ENCODE assay signal across 8 cellular contexts in genomic region chr2:1726558-1726957, GRCh38.
"Had no signal": no experiment of that assay in that cellular context is flagged by ENCODE, and none has a peak within 500 bp of the region (broad histone marks: within the 10 kb centered on the region; RNA-seq: fewer than 3 reads in every experiment).

No MANE protein-coding gene starts in this region.

- H3K9me3 ChIP-seq: adrenal gland, esophagus muscularis mucosa, tibial nerve had no signal

- H3K9me3 Mint-ChIP-seq: activated naive CD4-positive, alpha-beta T cell treated with anti-CD3 and anti-CD28 coated beads, Interleukin-2, amount 10 ng/mL, durations not matched to agents 7 days and 5 days; stimulated activated memory B cell treated with anti-CD40 and anti-IgM and Interleukin-4, amounts not matched to agents 10 μg/mL and 1 μg/mL and 100 μg/mL, for 72 hours had no signal

- H3K4me3 ChIP-seq: adrenal gland, esophagus muscularis mucosa, tibial nerve had no signal

- H3K27me3 Mint-ChIP-seq: stimulated activated memory B cell treated with anti-CD40 and anti-IgM and Interleukin-4, amounts not matched to agents 10 μg/mL and 1 μg/mL and 100 μg/mL, for 72 hours had no signal

- H3K4me1 Mint-ChIP-seq: activated naive CD4-positive, alpha-beta T cell treated with anti-CD3 and anti-CD28 coated beads, Interleukin-2, amount 10 ng/mL, durations not matched to agents 7 days and 5 days; stimulated activated memory B cell treated with anti-CD40 and anti-IgM and Interleukin-4, amounts not matched to agents 10 μg/mL and 1 μg/mL and 100 μg/mL, for 72 hours had no signal

- H3K36me3 Mint-ChIP-seq: activated naive CD4-positive, alpha-beta T cell treated with anti-CD3 and anti-CD28 coated beads, Interleukin-2, amount 10 ng/mL, durations not matched to agents 7 days and 5 days; stimulated activated memory B cell treated with anti-CD40 and anti-IgM and Interleukin-4, amounts not matched to agents 10 μg/mL and 1 μg/mL and 100 μg/mL, for 72 hours had no signal

- H3K27ac ChIP-seq: adrenal gland, esophagus muscularis mucosa, tibial nerve had no signal

- H3K27me3 ChIP-seq: adrenal gland, esophagus muscularis mucosa, tibial nerve had no signal

- H3K27ac Mint-ChIP-seq: activated CD8-positive, alpha-beta T cell treated with anti-CD3 and anti-CD28 coated beads, Interleukin-2, amount 10 ng/mL, durations not matched to agents 7 days and 5 days; activated naive CD4-positive, alpha-beta T cell treated with anti-CD3 and anti-CD28 coated beads, Interleukin-2, amount 10 ng/mL, durations not matched to agents 7 days and 5 days; stimulated activated memory B cell treated with anti-CD40 and anti-IgM and Interleukin-4, amounts not matched to agents 10 μg/mL and 1 μg/mL and 100 μg/mL, for 72 hours had no signal

- H3K36me3 ChIP-seq: adrenal gland, esophagus muscularis mucosa, tibial nerve had no signal

- DNase-seq: activated CD4-positive, alpha-beta T cell treated with anti-CD3 and anti-CD28 coated beads for 4 hours; activated CD8-positive, alpha-beta T cell treated with anti-CD3 and anti-CD28 coated beads, Interleukin-2, amount 10 ng/mL, durations not matched to agents 7 days and 5 days; activated naive CD4-positive, alpha-beta T cell treated with anti-CD3 and anti-CD28 coated beads, Interleukin-2, amount 10 ng/mL, durations not matched to agents 7 days and 5 days; retina had no signal

- H3K4me3 Mint-ChIP-seq: activated CD8-positive, alpha-beta T cell treated with anti-CD3 and anti-CD28 coated beads, Interleukin-2, amount 10 ng/mL, durations not matched to agents 7 days and 5 days; activated naive CD4-positive, alpha-beta T cell treated with anti-CD3 and anti-CD28 coated beads, Interleukin-2, amount 10 ng/mL, durations not matched to agents 7 days and 5 days; stimulated activated memory B cell treated with anti-CD40 and anti-IgM and Interleukin-4, amounts not matched to agents 10 μg/mL and 1 μg/mL and 100 μg/mL, for 72 hours had no signal
